ENCODE assay signal across 10 cellular contexts in genomic region chr16:2517954-2518605, GRCh38. TPM values are rescaled to one million over a fixed set of nuclear protein-coding genes. Genes with fewer than 3 reads are reported as not detected.
A peak's percentile ranks its signal among the peaks of the same experiment; 100 is the strongest.
DNase-seq lines count a peak whose midpoint lies in the region; ATAC-seq, FAIRE-seq and TF ChIP-seq lines count a peak whose summit lies in the region.
"Had no signal": no experiment of that assay in that cellular context is flagged by ENCODE, and none has a peak within 500 bp of the region (broad histone marks: within the 10 kb centered on the region; RNA-seq: fewer than 3 reads in every experiment).

No MANE protein-coding gene starts in this region.

- TF ChIP-seq CTCF in astrocyte (IDR thresholded peaks at IDR 0.05; ENCODE audit: insufficient read depth, low read depth, low read length) = no peak
- TF ChIP-seq CTCF in testis (IDR thresholded peaks at IDR 0.05) = no peak

- no peaks in the 10 kb centered on the region for H3K27me3 ChIP-seq in astrocyte (ENCODE audit: insufficient read depth, low read length)
- H3K27me3 ChIP-seq in mesenchymal stem cell (ENCODE audit: control insufficient read depth in 1 of 2, insufficient read depth in 1 of 2, low read length in 2 of 2) = no peaks in the 10 kb centered on the region
- H3K27me3 ChIP-seq in testis = no peaks in the 10 kb centered on the region

- peak overlapping the region; percentile 43 for H4K8ac ChIP-seq in mesenchymal stem cell (ENCODE audit: low read length)

- WGBS in mesenchymal stem cell = 94% methylated on average over 12 of the region's 12 CpGs
- WGBS in testis, 2 donors = 57 to 58% methylated on average over 12 of the region's 12 CpGs

- H3K36me3 Mint-ChIP-seq in activated T-cell treated with anti-CD3 and anti-CD28 coated beads, Interleukin-2, amount 50 U/mL, for 24 hours (ENCODE audit: low read depth) = peaks cover 55% of the 10 kb centered on the region
- peaks cover 10% of the 10 kb centered on the region for H3K36me3 Mint-ChIP-seq in activated T-cell treated with anti-CD3 and anti-CD28 coated beads, Interleukin-2, amount 50 U/mL, for 4 hours (ENCODE audit: insufficient read depth)
- peaks cover 8% of the 10 kb centered on the region for H3K36me3 Mint-ChIP-seq in astrocyte (ENCODE audit: low read depth, unreplicated experiment)

- intact Hi-C loops in testis (cut with DNase I; ENCODE audit: low total_unique reads) = no loop called here

- peak overlapping the region; percentile 12 for H2AK5ac ChIP-seq in mesenchymal stem cell (ENCODE audit: low read length, severe bottlenecking)

- no peaks in the 10 kb centered on the region for H3K9me3 Mint-ChIP-seq in activated T-cell treated with anti-CD3 and anti-CD28 coated beads, Interleukin-2, amount 50 U/mL, for 24 hours
- no peaks in the 10 kb centered on the region for H3K9me3 Mint-ChIP-seq in activated T-cell treated with anti-CD3 and anti-CD28 coated beads, Interleukin-2, amount 50 U/mL, for 4 hours
- H3K9me3 Mint-ChIP-seq in astrocyte (ENCODE audit: unreplicated experiment) = no peaks in the 10 kb centered on the region

- no peak overlapping the region for H3K4me3 Mint-ChIP-seq in activated T-cell treated with anti-CD3 and anti-CD28 coated beads, Interleukin-2, amount 50 U/mL, for 24 hours
- no peak overlapping the region for H3K4me3 Mint-ChIP-seq in activated T-cell treated with anti-CD3 and anti-CD28 coated beads, Interleukin-2, amount 50 U/mL, for 4 hours
- H3K4me3 Mint-ChIP-seq in astrocyte (ENCODE audit: unreplicated experiment) = peak overlapping the region; percentile 40

- peaks cover 59% of the 10 kb centered on the region for H3K4me1 Mint-ChIP-seq in activated T-cell treated with anti-CD3 and anti-CD28 coated beads, Interleukin-2, amount 50 U/mL, for 24 hours (ENCODE audit: low read depth)
- peaks cover 51% of the 10 kb centered on the region for H3K4me1 Mint-ChIP-seq in activated T-cell treated with anti-CD3 and anti-CD28 coated beads, Interleukin-2, amount 50 U/mL, for 4 hours (ENCODE audit: low read depth)
- H3K4me1 Mint-ChIP-seq in astrocyte (ENCODE audit: low read depth, unreplicated experiment) = peaks cover 38% of the 10 kb centered on the region

- no peak overlapping the region for H2BK15ac ChIP-seq in mesenchymal stem cell (ENCODE audit: low read depth, poor library complexity, severe bottlenecking)

- no peak for DNase-seq in activated T-cell treated with anti-CD3 and anti-CD28 coated beads, Interleukin-2, amount 50 U/mL, for 24 hours
- DNase-seq in activated T-cell treated with anti-CD3 and anti-CD28 coated beads, Interleukin-2, amount 50 U/mL, for 4 hours = no peak
- DNase-seq in astrocyte (ENCODE audit: low read depth) (no peak), mesenchymal stem cell (no peak), testis (no peak), GM19239 (ENCODE audit: insufficient read length, low spot score) (no peak)

- H3K27ac Mint-ChIP-seq in activated T-cell treated with anti-CD3 and anti-CD28 coated beads, Interleukin-2, amount 50 U/mL, for 24 hours = peak overlapping the region; percentile 97
- peak overlapping the region; percentile 58 for H3K27ac Mint-ChIP-seq in astrocyte (ENCODE audit: unreplicated experiment)

- H3K4me2 ChIP-seq in astrocyte (ENCODE audit: low read length) (no peak overlapping the region), mesenchymal stem cell (ENCODE audit: low read length, poor library complexity, severe bottlenecking) (no peak overlapping the region)

- H3K27ac ChIP-seq in astrocyte (ENCODE audit: low read depth, low read length) (no peak overlapping the region), mesenchymal stem cell (ENCODE audit: low read length, poor library complexity, severe bottlenecking) (no peak overlapping the region), testis (peak overlapping the region; percentile 10 to 73)

- no peak for TF ChIP-seq POLR2A in testis (IDR thresholded peaks at IDR 0.05)

- H3K9ac ChIP-seq in astrocyte (ENCODE audit: low read length) = peak overlapping the region; percentile 23
- peak overlapping the region; percentile 75 for H3K9ac ChIP-seq in mesenchymal stem cell (ENCODE audit: low read length)

- H3K4ac ChIP-seq in mesenchymal stem cell (ENCODE audit: low read depth in 1 of 2, low read length in 2 of 2) = peak overlapping the region in 1 of 2 experiments; percentile 25

- no peaks in the 10 kb centered on the region for H3K27me3 Mint-ChIP-seq in activated T-cell treated with anti-CD3 and anti-CD28 coated beads, Interleukin-2, amount 50 U/mL, for 24 hours
- no peaks in the 10 kb centered on the region for H3K27me3 Mint-ChIP-seq in activated T-cell treated with anti-CD3 and anti-CD28 coated beads, Interleukin-2, amount 50 U/mL, for 4 hours (ENCODE audit: low read depth)
- no peaks in the 10 kb centered on the region for H3K27me3 Mint-ChIP-seq in astrocyte (ENCODE audit: low read depth, unreplicated experiment)

- no peak overlapping the region for H2BK12ac ChIP-seq in mesenchymal stem cell (ENCODE audit: low read length in 2 of 2)

- peaks cover 43% of the 10 kb centered on the region for H3K4me1 ChIP-seq in astrocyte (ENCODE audit: insufficient read depth, low read length)
- peaks cover 60% of the 10 kb centered on the region for H3K4me1 ChIP-seq in mesenchymal stem cell (ENCODE audit: control insufficient read depth, insufficient read depth, low read depth, low read length)
- peaks cover 61% of the 10 kb centered on the region for H3K4me1 ChIP-seq in testis

- H3K79me2 ChIP-seq in astrocyte (ENCODE audit: insufficient read depth, low read length) = peaks cover 73% of the 10 kb centered on the region

- H3K23ac ChIP-seq in mesenchymal stem cell (ENCODE audit: low read length in 2 of 2) = no peak overlapping the region

- no peak overlapping the region for H2BK5ac ChIP-seq in mesenchymal stem cell (ENCODE audit: low read depth, low read length, poor library complexity, severe bottlenecking)

- H3K36me3 ChIP-seq in astrocyte (ENCODE audit: insufficient read depth, low read length) (peaks cover 4% of the 10 kb centered on the region), mesenchymal stem cell (ENCODE audit: control insufficient read depth in 1 of 2, insufficient read depth in 2 of 2, low read depth in 1 of 2, low read length in 2 of 2) (peaks cover 23 to 55% of the 10 kb centered on the region in 2 experiments), testis (ENCODE audit: low read depth, missing control alignments) (no peaks in the 10 kb centered on the region)

- peaks cover 2% of the 10 kb centered on the region for H3K79me1 ChIP-seq in mesenchymal stem cell (replicated peaks; ENCODE audit: low read length, poor library complexity, severe bottlenecking)

- FAIRE-seq in astrocyte (lab: Jason Lieb, UNC) = no peak
- no peak for FAIRE-seq in GM19239 (lab: Jason Lieb, UNC)
- FAIRE-seq: endometrium, TTC549 had no signal

- H2BK120ac ChIP-seq in mesenchymal stem cell (ENCODE audit: low read depth, low read length) = no peak overlapping the region

- no peak overlapping the region for H2AFZ ChIP-seq in astrocyte (ENCODE audit: low read depth, low read length)
- H2AFZ ChIP-seq in mesenchymal stem cell (ENCODE audit: low read depth, low read length) = no peak overlapping the region

- H3K4me3 ChIP-seq in astrocyte (ENCODE audit: insufficient read depth, low read depth, low read length) = no peak overlapping the region
- peak overlapping the region in 1 of 2 experiments; percentile 41 for H3K4me3 ChIP-seq in mesenchymal stem cell (ENCODE audit: insufficient read depth in 1 of 2, low read depth in 1 of 2, low read length in 2 of 2)
- H3K4me3 ChIP-seq in testis = no peak overlapping the region

- H3K9me3 ChIP-seq in astrocyte (ENCODE audit: insufficient read depth, low read depth, low read length) = no peaks in the 10 kb centered on the region
- H3K9me3 ChIP-seq in mesenchymal stem cell (ENCODE audit: control insufficient read depth, low read length) = no peaks in the 10 kb centered on the region
- no peaks in the 10 kb centered on the region for H3K9me3 ChIP-seq in testis

- peak overlapping the region; percentile 59 for H4K91ac ChIP-seq in mesenchymal stem cell (ENCODE audit: low read length)

- no peak overlapping the region for H3K14ac ChIP-seq in mesenchymal stem cell (ENCODE audit: low read length in 2 of 2)

- ATAC-seq in activated T-cell treated with anti-CD3 and anti-CD28 coated beads, Interleukin-2, amount 50 U/mL, for 4 hours = no peak
- no peak for ATAC-seq in HG03460 (IDR thresholded peaks at IDR 0.05; ENCODE audit: unreplicated experiment)
- no peak for ATAC-seq in HG03520 (IDR thresholded peaks at IDR 0.05; ENCODE audit: unreplicated experiment)

- peaks cover 65% of the 10 kb centered on the region for H4K20me1 ChIP-seq in astrocyte (ENCODE audit: insufficient read depth, low read length)

- no peak overlapping the region for H3K18ac ChIP-seq in mesenchymal stem cell (ENCODE audit: low read depth in 1 of 2, low read length in 2 of 2)

RNA-seq across cellular contexts. Expression of gene AMDHD2, which starts 2.1 kb away (rescaled TPM):
- 10 to 100 TPM; 32.0 to 35.3 (median 35.0) TPM for total RNA-seq in activated T-cell treated with anti-CD3 and anti-CD28 coated beads, Interleukin-2, amount 50 U/mL, for 4 hours
- total RNA-seq in astrocyte = 24.9 and 32.3 TPM in 2 replicates
- 24.6 TPM for polyA plus RNA-seq in mesenchymal stem cell (2013, experiment 1 of 2)
- polyA plus RNA-seq in mesenchymal stem cell (2013, experiment 2 of 2) = 20.6 TPM
- total RNA-seq in testis = 10 to 100 TPM; 72.8 to 78.8 TPM
- 58.6 TPM for polyA plus RNA-seq in testis (ENCODE audit: insufficient read depth, low read depth, low replicate concordance)

RNA-seq across cellular contexts. Expression of gene ATP6V0C, which starts 4.3 kb away (rescaled TPM):
- 100 to 1,000 TPM; 184 to 198 (median 188) TPM for total RNA-seq in activated T-cell treated with anti-CD3 and anti-CD28 coated beads, Interleukin-2, amount 50 U/mL, for 4 hours
- total RNA-seq in astrocyte (311 TPM in 2 replicates), testis (100 to 1,000 TPM; 180 to 190 TPM)
- 498 TPM for polyA plus RNA-seq in mesenchymal stem cell (2013, experiment 1 of 2)
- polyA plus RNA-seq in mesenchymal stem cell (2013, experiment 2 of 2) = 484 TPM
- polyA plus RNA-seq in testis (ENCODE audit: insufficient read depth, low read depth, low replicate concordance) = 182 TPM

RNA-seq across cellular contexts. Expression of gene CEMP1, which starts 13.1 kb away (rescaled TPM):
- under 1 TPM; 0.16 to 0.60 (median 0.38) TPM for total RNA-seq in activated T-cell treated with anti-CD3 and anti-CD28 coated beads, Interleukin-2, amount 50 U/mL, for 4 hours
- total RNA-seq in astrocyte = not detected in 2 replicates
- not detected for polyA plus RNA-seq in mesenchymal stem cell (2013, experiment 1 of 2)
- not detected for polyA plus RNA-seq in mesenchymal stem cell (2013, experiment 2 of 2)
- 1 to 10 TPM; 5.4 to 5.5 TPM for total RNA-seq in testis
- polyA plus RNA-seq in testis (ENCODE audit: insufficient read depth, low read depth, low replicate concordance) = 1.6 TPM

RNA-seq across cellular contexts. Expression of gene PDPK1, which starts 19.7 kb away (rescaled TPM):
- total RNA-seq in activated T-cell treated with anti-CD3 and anti-CD28 coated beads, Interleukin-2, amount 50 U/mL, for 4 hours = 10 to 100 TPM; 47.1 to 55.3 (median 54.3) TPM
- total RNA-seq in astrocyte (48.1 and 50.5 TPM in 2 replicates), testis (10 to 100 TPM; 61.1 to 75.3 TPM)
- polyA plus RNA-seq in mesenchymal stem cell (2013, experiment 1 of 2) = 16.0 TPM
- polyA plus RNA-seq in mesenchymal stem cell (2013, experiment 2 of 2) = 15.7 TPM
- polyA plus RNA-seq in testis (ENCODE audit: insufficient read depth, low read depth, low replicate concordance) = 53.0 TPM

RNA-seq across cellular contexts. Expression of gene TBC1D24, which starts 43.2 kb away (rescaled TPM):
- total RNA-seq in activated T-cell treated with anti-CD3 and anti-CD28 coated beads, Interleukin-2, amount 50 U/mL, for 4 hours = 10 to 100 TPM; 25.0 to 27.2 (median 26.3) TPM
- total RNA-seq in astrocyte = 12.8 and 13.4 TPM in 2 replicates
- 4.9 TPM for polyA plus RNA-seq in mesenchymal stem cell (2013, experiment 1 of 2)
- 4.1 TPM for polyA plus RNA-seq in mesenchymal stem cell (2013, experiment 2 of 2)
- total RNA-seq in testis = 10 to 100 TPM; 11.2 to 13.5 TPM
- polyA plus RNA-seq in testis (ENCODE audit: insufficient read depth, low read depth, low replicate concordance) = 5.3 TPM

Comparison
In these comparisons a context has a peak if more than half of its experiments do, and no peak if none do; other contexts are left out.
1. H3K27ac ChIP-seq: peak in testis (2 of 2); none in astrocyte (single experiment) and mesenchymal stem cell (single experiment).